Comparison of ENCODE assay signal across 1 cellular context in genomic region chr1:116570358-116571214, GRCh38.
TF ChIP-seq lines count a peak whose summit lies in the region.

Gene CD58, minus strand, starts transcription at chr1:116571026. Its CDS starts 54 bp downstream, at chr1:116570972.

TF ChIP-seq in GM12878, 131 proteins besides CTCF, POLR2A, EP300 and RAD21 (continued from another document):
- TF ChIP-seq TAF1 (IDR thresholded peaks at IDR 0.05; ENCODE audit: borderline replicate concordance, low read depth, low read length) (peak; percentile 91), USF2 (IDR thresholded peaks at IDR 0.05; ENCODE audit: borderline replicate concordance, low read depth, low read length) (no peak)
